11 cellular contexts compared by ENCODE assay signal in genomic region chr1:205719762-205720161, GRCh38.
"Had no signal": no experiment of that assay in that cellular context is flagged by ENCODE, and none has a peak within 500 bp of the region (broad histone marks: within the 10 kb centered on the region; RNA-seq: fewer than 3 reads in every experiment).

No MANE protein-coding gene starts in this region.

- DNase-seq: aorta; dorsolateral prefrontal cortex; hypothalamus; left cardiac atrium; naive B cell; posterior cingulate gyrus; SJCRH30; stimulated activated CD4-positive, alpha-beta T cell treated with anti-CD3 and anti-CD28 coated beads, Interleukin-15, amount 100 ng/mL, for 24 hours; stimulated activated CD4-positive, alpha-beta T cell treated with anti-CD3 and anti-CD28 coated beads, Interleukin-4, amount 100 ng/mL, for 24 hours; SW 1271; T-helper 9 cell had no signal

- H3K27me3 Mint-ChIP-seq: naive B cell had no signal

- ATAC-seq: left cardiac atrium had no signal

- H3K9me3 Mint-ChIP-seq: naive B cell had no signal
